In the genomic region with DNA sequence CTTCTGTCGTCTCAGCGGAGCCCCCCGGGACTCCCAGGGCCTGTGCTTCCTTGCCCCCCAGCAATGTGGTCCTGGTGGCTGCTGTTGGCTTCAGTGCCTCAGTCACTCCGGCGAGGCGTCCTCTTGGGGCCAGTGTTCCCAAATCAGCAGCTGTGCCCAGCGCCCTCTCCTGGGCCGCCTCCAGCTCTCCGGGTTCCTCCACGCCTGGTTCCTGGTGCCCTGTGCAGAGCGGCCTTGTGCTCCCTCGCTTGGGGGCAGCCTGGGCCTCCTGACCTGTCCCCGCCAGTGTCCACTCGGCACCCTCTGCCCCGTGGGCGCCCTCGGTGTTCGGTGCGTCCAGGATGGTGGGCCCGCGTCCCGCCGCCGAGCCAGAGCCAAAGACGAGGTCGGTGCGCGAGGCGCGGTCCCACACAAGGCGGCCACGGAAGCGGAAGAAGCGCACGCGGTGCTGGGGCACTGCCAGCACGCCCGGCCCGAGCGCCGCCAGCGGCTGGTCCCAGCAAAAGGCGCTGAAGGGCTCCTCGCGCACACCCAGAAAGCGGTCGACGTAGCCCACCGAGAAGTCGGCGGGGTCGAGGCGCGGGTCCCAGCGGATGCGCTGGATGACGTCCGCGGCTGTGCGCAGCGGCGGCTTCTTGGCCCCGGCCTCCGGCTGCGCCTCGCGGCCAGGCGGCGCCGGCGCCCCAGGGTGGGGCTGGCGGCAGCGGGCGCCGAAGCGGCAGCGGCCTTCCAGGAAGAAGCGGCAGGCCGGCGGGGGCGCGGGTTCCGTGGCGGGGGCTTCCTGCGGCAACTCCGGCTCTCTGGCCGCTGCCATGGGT, we compare ENCODE assay signal across 8 cellular contexts. TPM values are rescaled to one million over a fixed set of nuclear protein-coding genes. Genes with fewer than 3 reads are reported as not detected.
DNase-seq lines count a peak whose midpoint lies in the region; ATAC-seq, FAIRE-seq and TF ChIP-seq lines count a peak whose summit lies in the region.

No MANE protein-coding gene starts in this region.

- no peak for DNase-seq in GM12891 (ENCODE audit: insufficient read length, low spot score)
- DNase-seq in NCI-H526 (lab: John Stamatoyannopoulos, UW), result peak; percentile 70 to 90
- DNase-seq in activated CD8-positive, alpha-beta memory T cell treated with anti-CD3 and anti-CD28 coated beads for 24 hours, result peak; percentile 89
- peak in 1 of 2 experiments; percentile 68 for DNase-seq in mesothelial cell of epicardium (ENCODE audit: low spot score in 2 of 2, unreplicated experiment in 2 of 2)
- DNase-seq in stimulated activated CD8-positive, alpha-beta memory T cell treated with anti-CD3 and anti-CD28 coated beads, Interleukin-7, amount 100 ng/mL, for 1 hour (ENCODE audit: low read depth in 2 of 2), result peak; percentile 31 to 38
- DNase-seq in 8988T, result no peak

- peaks cover 8% of the 10 kb centered on the region for H3K36me3 ChIP-seq in endocrine pancreas (ENCODE audit: control insufficient read depth, insufficient read depth, low read length)

- peak overlapping the region; percentile 30 for H3K27ac Mint-ChIP-seq in mesothelial cell of epicardium

- no peak for FAIRE-seq in GM12891 (lab: Jason Lieb, UNC)

- no peak overlapping the region for H3K4me3 ChIP-seq in endocrine pancreas (ENCODE audit: control insufficient read depth, insufficient read depth, low read length)

- TF ChIP-seq CTCF in mesothelial cell of epicardium (IDR thresholded peaks at IDR 0.05; ENCODE audit: unreplicated experiment), result no peak

- H3K9me3 ChIP-seq in endocrine pancreas (ENCODE audit: control insufficient read depth, low read length), result no peaks in the 10 kb centered on the region

- H3K4me1 ChIP-seq in endocrine pancreas (ENCODE audit: control insufficient read depth, insufficient read depth, low read length), result no peaks in the 10 kb centered on the region

- no peaks in the 10 kb centered on the region for H3K27me3 Mint-ChIP-seq in mesothelial cell of epicardium (ENCODE audit: low read depth)

- TF ChIP-seq POLR2A in GM12891 (IDR thresholded peaks at IDR 0.05; ENCODE audit: low read depth, low read length), result peak; percentile 18

- peak; percentile 9 for ATAC-seq in HG02642 (IDR thresholded peaks at IDR 0.05; ENCODE audit: poor library complexity, unreplicated experiment)

- peak overlapping the region; percentile 66 for H3K4me3 Mint-ChIP-seq in mesothelial cell of epicardium

- H3K9ac ChIP-seq in endocrine pancreas (ENCODE audit: control insufficient read depth, insufficient read depth, low read length), result peak overlapping the region; percentile 70

- H3K4me1 Mint-ChIP-seq in mesothelial cell of epicardium, result peaks cover 21% of the 10 kb centered on the region

- no peaks in the 10 kb centered on the region for H3K9me3 Mint-ChIP-seq in mesothelial cell of epicardium

- peaks cover 25% of the 10 kb centered on the region for H3K36me3 Mint-ChIP-seq in mesothelial cell of epicardium

- no peaks in the 10 kb centered on the region for H3K27me3 ChIP-seq in endocrine pancreas (ENCODE audit: control insufficient read depth, insufficient read depth, low read length)

TF ChIP-seq in GM12891, 5 proteins besides CTCF, POLR2A, EP300 and RAD21:
- peak; percentile 37; the same call in 1 of the 2 replicates for TF ChIP-seq TAF1 (IDR thresholded peaks at IDR 0.05; ENCODE audit: low read depth, low read length)
- TF ChIP-seq PAX5 (IDR thresholded peaks at IDR 0.05; ENCODE audit: insufficient read depth, low read length, severe bottlenecking), result no peak
- TF ChIP-seq SPI1 (IDR thresholded peaks at IDR 0.05; ENCODE audit: low read depth, low read length), result no peak
- TF ChIP-seq POLR2AphosphoS5 (IDR thresholded peaks at IDR 0.05; ENCODE audit: low read depth, low read length), result no peak; the same call in 1 of the 2 replicates
- peak; percentile 35; the same call in 1 of the 2 replicates for TF ChIP-seq POU2F2 (IDR thresholded peaks at IDR 0.05; ENCODE audit: low read depth, low read length)

RNA-seq across cellular contexts. Expression of gene LENG9, which starts 0.7 kb away (rescaled TPM):
- 2.0 TPM for polyA plus RNA-seq in GM12891 (2012; ENCODE audit: low read depth, missing spikeins)
- 5.5 to 6.8 TPM (median 5.8 TPM) in 3 replicates for total RNA-seq in mesothelial cell of epicardium

RNA-seq across cellular contexts. Expression of gene CDC42EP5, which starts 10.2 kb away (rescaled TPM):
- polyA plus RNA-seq in GM12891 (2012; ENCODE audit: low read depth, missing spikeins), result 1.3 TPM
- total RNA-seq in mesothelial cell of epicardium, result 114 to 126 TPM (median 115 TPM) in 3 replicates

RNA-seq across cellular contexts. Expression of gene LENG8, which starts 13.9 kb away (rescaled TPM):
- polyA plus RNA-seq in GM12891 (2012; ENCODE audit: low read depth, missing spikeins), result 142 TPM
- total RNA-seq in mesothelial cell of epicardium, result 296 to 312 TPM (median 307 TPM) in 3 replicates

RNA-seq across cellular contexts. Expression of gene LAIR2, which starts 39.7 kb away (rescaled TPM):
- polyA plus RNA-seq in GM12891 (2012; ENCODE audit: low read depth, missing spikeins), result 1.2 TPM
- total RNA-seq in mesothelial cell of epicardium, result not detected in 3 replicates

RNA-seq across cellular contexts. Expression of gene TTYH1, which starts 47.7 kb away (rescaled TPM):
- polyA plus RNA-seq in GM12891 (2012; ENCODE audit: low read depth, missing spikeins), result 0.58 TPM
- total RNA-seq in mesothelial cell of epicardium, result 4.2 to 6.0 TPM (median 5.2 TPM) in 3 replicates

Comparison
In these comparisons a context has a peak if more than half of its experiments do, and no peak if none do; other contexts are left out.
1. DNase-seq: peak in NCI-H526 (2 of 2), activated CD8-positive, alpha-beta memory T cell treated with anti-CD3 and anti-CD28 coated beads for 24 hours (single experiment) and stimulated activated CD8-positive, alpha-beta memory T cell treated with anti-CD3 and anti-CD28 coated beads, Interleukin-7, amount 100 ng/mL, for 1 hour (2 of 2); none in GM12891 (single experiment) and 8988T (single experiment).